In genomic region chr7:16055263-16055976, GRCh38 we compare ENCODE assay signal across 11 cellular contexts.
A peak's percentile ranks its signal among the peaks of the same experiment; 100 is the strongest.
DNase-seq lines count a peak whose midpoint lies in the region; ATAC-seq and TF ChIP-seq lines count a peak whose summit lies in the region.
"Had no signal": no experiment of that assay in that cellular context is flagged by ENCODE, and none has a peak within 500 bp of the region (broad histone marks: within the 10 kb centered on the region; RNA-seq: fewer than 3 reads in every experiment).

No MANE protein-coding gene starts in this region.

- no peak overlapping the region for H3K4me2 ChIP-seq in MM.1S (ENCODE audit: low read depth, low read length)

- 0 out of 2 replicates have a peak overlapping the region, but pooled peaks have one; percentile 10 for H2AFZ ChIP-seq in MM.1S (ENCODE audit: low read length)

- no peak overlapping the region for H3K4me3 ChIP-seq in MM.1S (ENCODE audit: low read length)

- H4K20me1 ChIP-seq in MM.1S (ENCODE audit: insufficient read depth, low read length): no peaks in the 10 kb centered on the region

- no peaks in the 10 kb centered on the region for H3K79me2 ChIP-seq in MM.1S (ENCODE audit: low read length)

- peak overlapping the region; percentile 55; the same call in 1 of the 2 replicates for H3K27ac ChIP-seq in MM.1S (ENCODE audit: low read length)

- no peaks in the 10 kb centered on the region for H3K36me3 ChIP-seq in MM.1S (replicated peaks; ENCODE audit: insufficient read depth, low read length)

- DNase-seq in SIG-M5 treated with dmso at 0.1 percent for 504 hours (lab: John Stamatoyannopoulos, UW; ENCODE audit: unreplicated experiment) (peak; percentile 19), SIG-M5 (lab: John Stamatoyannopoulos, UW) (no peak), MM.1S (peak; percentile 80), putamen (ENCODE audit: low spot score) (peak; percentile 21)
- no peak for DNase-seq in stimulated activated naive CD4-positive, alpha-beta T cell treated with Interleukin-2 at 50 U/mL for 16 hours (lab: John Stamatoyannopoulos, UW)
- DNase-seq: activated gamma-delta T cell, DND-41, NCI-H2029 treated with DMSO at 0.1 percent for 48 hours had no signal

- TF ChIP-seq CTCF in MM.1S (IDR thresholded peaks at IDR 0.05; ENCODE audit: low read length): no peak

- no peaks in the 10 kb centered on the region for H3K27me3 ChIP-seq in MM.1S (replicated peaks; ENCODE audit: insufficient read depth, low read length)

- H3K9me2 ChIP-seq in MM.1S (replicated peaks; ENCODE audit: insufficient read depth, low read length): no peaks in the 10 kb centered on the region

- H3K4me1 ChIP-seq in MM.1S (ENCODE audit: low read length): 0 out of 2 replicates have a peak, but pooled peaks cover 5% of the 10 kb centered on the region

- H3F3A ChIP-seq in MM.1S (ENCODE audit: insufficient read depth, low read length): no peaks in the 10 kb centered on the region

- ATAC-seq in HG02623 (IDR thresholded peaks at IDR 0.05; ENCODE audit: unreplicated experiment) (peak; percentile 86), HG03108 (IDR thresholded peaks at IDR 0.05; ENCODE audit: unreplicated experiment) (no peak), GM18873 (IDR thresholded peaks at IDR 0.05; ENCODE audit: low FRiP score, unreplicated experiment) (no peak)

- no peaks in the 10 kb centered on the region for H3K9me3 ChIP-seq in MM.1S (replicated peaks; ENCODE audit: insufficient read depth, low read length)

- no peak overlapping the region for H3K9ac ChIP-seq in MM.1S (ENCODE audit: low read length)

Comparison
In these comparisons a context has a peak if more than half of its experiments do, and no peak if none do; other contexts are left out.
1. DNase-seq: peak in SIG-M5 treated with dmso at 0.1 percent for 504 hours (single experiment), MM.1S (single experiment) and putamen (single experiment); none in SIG-M5 (single experiment) and stimulated activated naive CD4-positive, alpha-beta T cell treated with Interleukin-2 at 50 U/mL for 16 hours (single experiment).